Comparison of ENCODE assay signal across 27 cellular contexts in the genomic region with DNA sequence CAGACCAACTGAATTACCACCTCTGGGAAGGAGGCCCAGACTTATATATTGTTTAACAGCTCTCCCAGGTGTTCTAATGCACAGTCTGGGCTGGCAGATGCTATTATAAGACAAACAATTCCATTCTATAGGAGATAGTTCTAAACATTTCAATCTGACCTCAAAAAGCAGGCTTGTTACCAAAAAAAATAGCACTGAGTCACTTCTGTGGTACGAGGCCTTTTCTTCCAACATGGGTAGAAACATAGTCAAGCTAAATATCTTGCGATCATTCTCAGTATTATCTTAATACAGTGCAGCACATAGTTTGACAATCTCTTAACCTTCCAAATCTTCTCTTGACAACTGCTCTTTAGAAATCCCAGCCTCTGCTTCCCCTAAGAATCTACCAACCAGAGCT. TPM values are rescaled to one million over a fixed set of nuclear protein-coding genes. Genes with fewer than 3 reads are reported as not detected.
A peak's percentile ranks its signal among the peaks of the same experiment; 100 is the strongest.
DNase-seq lines count a peak whose midpoint lies in the region; TF ChIP-seq lines count a peak whose summit lies in the region.
"Had no signal": no experiment of that assay in that cellular context is flagged by ENCODE, and none has a peak within 500 bp of the region (broad histone marks: within the 10 kb centered on the region; RNA-seq: fewer than 3 reads in every experiment).

No MANE protein-coding gene starts in this region.

- H3K9me3 Mint-ChIP-seq in HFFc6: no peaks in the 10 kb centered on the region
- H3K9me3 Mint-ChIP-seq in activated T-helper 2 cell treated with anti-CD3 and anti-CD28 coated beads, Interferon-gamma antibody, Interleukin-2, Interleukin-4, amounts not matched to agents 10 μg/mL and 5 μg/mL and 100 μg/mL, durations not matched to agents 14 hours and 24 hours and 36 hours: no peaks in the 10 kb centered on the region
- no peaks in the 10 kb centered on the region for H3K9me3 Mint-ChIP-seq in activated T-cell treated with anti-CD3 and anti-CD28 coated beads, Interleukin-2, amount 50 U/mL, for 24 hours

- peaks cover 23% of the 10 kb centered on the region for H3K4me1 Mint-ChIP-seq in HFFc6 (ENCODE audit: low read depth)
- H3K4me1 Mint-ChIP-seq in activated T-helper 2 cell treated with anti-CD3 and anti-CD28 coated beads, Interferon-gamma antibody, Interleukin-2, Interleukin-4, amounts not matched to agents 10 μg/mL and 5 μg/mL and 100 μg/mL, durations not matched to agents 14 hours and 24 hours and 36 hours (ENCODE audit: low read depth): no peaks in the 10 kb centered on the region
- no peaks in the 10 kb centered on the region for H3K4me1 Mint-ChIP-seq in activated T-cell treated with anti-CD3 and anti-CD28 coated beads, Interleukin-2, amount 50 U/mL, for 24 hours (ENCODE audit: low read depth)
- H3K4me1 Mint-ChIP-seq: CD14-positive monocyte; CD8-positive, alpha-beta memory T cell had no signal

- TF ChIP-seq CTCF in HFFc6 (IDR thresholded peaks at IDR 0.05): no peak
- no peak for TF ChIP-seq CTCF in astrocyte of the spinal cord (IDR thresholded peaks at IDR 0.05; ENCODE audit: low read depth, low read length)

- H3K4me3 Mint-ChIP-seq in HFFc6: no peak overlapping the region
- H3K4me3 Mint-ChIP-seq in activated T-helper 2 cell treated with anti-CD3 and anti-CD28 coated beads, Interferon-gamma antibody, Interleukin-2, Interleukin-4, amounts not matched to agents 10 μg/mL and 5 μg/mL and 100 μg/mL, durations not matched to agents 14 hours and 24 hours and 36 hours (ENCODE audit: low read depth): no peak overlapping the region
- no peak overlapping the region for H3K4me3 Mint-ChIP-seq in activated T-cell treated with anti-CD3 and anti-CD28 coated beads, Interleukin-2, amount 50 U/mL, for 24 hours
- H3K4me3 Mint-ChIP-seq: CD14-positive monocyte; CD8-positive, alpha-beta memory T cell had no signal

- H3K36me3 Mint-ChIP-seq in HFFc6 (ENCODE audit: low read depth): peaks cover 5% of the 10 kb centered on the region; the same call in 1 of the 2 replicates
- no peaks in the 10 kb centered on the region for H3K36me3 Mint-ChIP-seq in activated T-helper 2 cell treated with anti-CD3 and anti-CD28 coated beads, Interferon-gamma antibody, Interleukin-2, Interleukin-4, amounts not matched to agents 10 μg/mL and 5 μg/mL and 100 μg/mL, durations not matched to agents 14 hours and 24 hours and 36 hours (ENCODE audit: low read depth)
- no peaks in the 10 kb centered on the region for H3K36me3 Mint-ChIP-seq in activated T-cell treated with anti-CD3 and anti-CD28 coated beads, Interleukin-2, amount 50 U/mL, for 24 hours (ENCODE audit: low read depth)
- H3K36me3 Mint-ChIP-seq: CD14-positive monocyte; CD8-positive, alpha-beta memory T cell had no signal

- H3K27ac Mint-ChIP-seq in HFFc6: no peak overlapping the region
- no peak overlapping the region for H3K27ac Mint-ChIP-seq in activated T-helper 2 cell treated with anti-CD3 and anti-CD28 coated beads, Interferon-gamma antibody, Interleukin-2, Interleukin-4, amounts not matched to agents 10 μg/mL and 5 μg/mL and 100 μg/mL, durations not matched to agents 14 hours and 24 hours and 36 hours
- H3K27ac Mint-ChIP-seq in activated T-cell treated with anti-CD3 and anti-CD28 coated beads, Interleukin-2, amount 50 U/mL, for 24 hours: no peak overlapping the region
- H3K27ac Mint-ChIP-seq: CD14-positive monocyte; CD8-positive, alpha-beta memory T cell had no signal

- intact Hi-C loops in activated T-helper 2 cell treated with anti-CD3 and anti-CD28 coated beads, Interferon-gamma antibody, Interleukin-2, Interleukin-4, amounts not matched to agents 10 μg/mL and 5 μg/mL and 100 μg/mL, durations not matched to agents 14 hours and 24 hours and 36 hours (cut with micrococcal nuclease): no loop called here

- DNase-seq in HFFc6 (peak; percentile 30), astrocyte of the spinal cord (ENCODE audit: low read depth, low spot score) (peak; percentile 65), glomerular visceral epithelial cell (ENCODE audit: extremely low spot score) (peak; percentile 37), GOT3 (lab: John Stamatoyannopoulos, UW) (no peak), foreskin melanocyte (no peak)
- DNase-seq in activated T-helper 2 cell treated with anti-CD3 and anti-CD28 coated beads, Interferon-gamma antibody, Interleukin-2, Interleukin-4, amounts not matched to agents 10 μg/mL and 5 μg/mL and 100 μg/mL, durations not matched to agents 14 hours and 24 hours and 36 hours (ENCODE audit: low spot score): no peak
- DNase-seq in activated T-cell treated with anti-CD3 and anti-CD28 coated beads, Interleukin-2, amount 50 U/mL, for 24 hours: no peak
- DNase-seq: BE2C; CD8-positive, alpha-beta memory T cell; DMS 273 treated with DMSO at 0.1 percent for 48 hours; DMS79 treated with DMSO at 0.1 percent for 48 hours; H7; Kasumi-1; NCI-H1105 treated with DMSO at 0.1 percent for 48 hours; NCI-H146; NCI-H1930; NCI-H2107; NCI-H446; NCI-H524 treated with DMSO at 0.1 percent for 48 hours; NCI-H82; NK-92 treated with Interleukin-12 subunit alpha and Interleukin-12 subunit beta, amount 100 ng/mL, for 24 hours; PC-9; Right ventricle myocardium superior; RPMI8226 had no signal

- peaks cover 6% of the 10 kb centered on the region; the same call in 1 of the 2 replicates for H3K27me3 Mint-ChIP-seq in HFFc6 (ENCODE audit: insufficient read depth)
- no peaks in the 10 kb centered on the region for H3K27me3 Mint-ChIP-seq in activated T-helper 2 cell treated with anti-CD3 and anti-CD28 coated beads, Interferon-gamma antibody, Interleukin-2, Interleukin-4, amounts not matched to agents 10 μg/mL and 5 μg/mL and 100 μg/mL, durations not matched to agents 14 hours and 24 hours and 36 hours (ENCODE audit: low read depth)
- H3K27me3 Mint-ChIP-seq in activated T-cell treated with anti-CD3 and anti-CD28 coated beads, Interleukin-2, amount 50 U/mL, for 24 hours: peaks cover 51% of the 10 kb centered on the region

- H3K4me3 ChIP-seq in astrocyte of the spinal cord (ENCODE audit: low read depth, low read length): no peak overlapping the region
- H3K4me3 ChIP-seq: K562, PC-9 had no signal

- in situ Hi-C loops in astrocyte of the spinal cord (cut with HindIII; ENCODE audit: low sequenced_read_pairs): no loop called here

RNA-seq across cellular contexts. Expression of a gene that starts 46.6 kb away (rescaled TPM):
- total RNA-seq in HFFc6 (2021; fragmentation: NEBNext Ultra II Directional; extraction: Animal tissue kit (Norgen Biotek cat#: 25700)): 10 to 100 TPM; 36.6 to 99.7 (median 40.6) TPM
- not detected in 2 replicates for total RNA-seq in activated T-helper 2 cell treated with anti-CD3 and anti-CD28 coated beads, Interferon-gamma antibody, Interleukin-2, Interleukin-4, amounts not matched to agents 10 μg/mL and 5 μg/mL and 100 μg/mL, durations not matched to agents 14 hours and 24 hours and 36 hours
- total RNA-seq: HepG2, PC-9, Right ventricle myocardium superior had no signal

Comparison
In these comparisons a context has a peak if more than half of its experiments do, and no peak if none do; other contexts are left out.
1. DNase-seq: peak in HFFc6 (single experiment), astrocyte of the spinal cord (single experiment) and glomerular visceral epithelial cell (single experiment); none in activated T-helper 2 cell treated with anti-CD3 and anti-CD28 coated beads, Interferon-gamma antibody, Interleukin-2, Interleukin-4, amounts not matched to agents 10 μg/mL and 5 μg/mL and 100 μg/mL, durations not matched to agents 14 hours and 24 hours and 36 hours (single experiment), GOT3 (single experiment), activated T-cell treated with anti-CD3 and anti-CD28 coated beads, Interleukin-2, amount 50 U/mL, for 24 hours (single experiment) and foreskin melanocyte (single experiment).
2. RNA of a gene that starts 46.6 kb away (total RNA-seq): 36.6 to 99.7 TPM in HFFc6; not detected in activated T-helper 2 cell treated with anti-CD3 and anti-CD28 coated beads, Interferon-gamma antibody, Interleukin-2, Interleukin-4, amounts not matched to agents 10 μg/mL and 5 μg/mL and 100 μg/mL, durations not matched to agents 14 hours and 24 hours and 36 hours; every median in the first group is over 10 times any median in the second.